9 cellular contexts compared by ENCODE assay signal in genomic region chr2:33322099-33322498, GRCh38.
A peak's percentile ranks its signal among the peaks of the same experiment; 100 is the strongest.
DNase-seq lines count a peak whose midpoint lies in the region; ATAC-seq and TF ChIP-seq lines count a peak whose summit lies in the region.
"Had no signal": no experiment of that assay in that cellular context is flagged by ENCODE, and none has a peak within 500 bp of the region (broad histone marks: within the 10 kb centered on the region; RNA-seq: fewer than 3 reads in every experiment).

No MANE protein-coding gene starts in this region.

- H2AFZ ChIP-seq in fibroblast of lung (ENCODE audit: low read length), result no peak overlapping the region

- H3K4me1 ChIP-seq in fibroblast of lung (ENCODE audit: control insufficient read depth, extremely low read depth, insufficient read depth, low read length), result peaks cover 14% of the 10 kb centered on the region
- H3K4me1 ChIP-seq: foreskin keratinocyte had no signal

- ATAC-seq in SK-N-SH treated with all-trans-retinoic acid at 6 μM for 48 hours, result peak; percentile 68
- no peak for ATAC-seq in HG03135 (IDR thresholded peaks at IDR 0.05; ENCODE audit: unreplicated experiment)
- no peak for ATAC-seq in HG02884 (IDR thresholded peaks at IDR 0.05; ENCODE audit: unreplicated experiment)

- H3K79me2 ChIP-seq in fibroblast of lung (ENCODE audit: control insufficient read depth, insufficient read depth, low read length), result no peaks in the 10 kb centered on the region

- H3K4me2 ChIP-seq in fibroblast of lung (ENCODE audit: extremely low read depth, insufficient read depth, low read length), result peak overlapping the region; percentile 4

- no peak overlapping the region for H3K4me3 ChIP-seq in fibroblast of lung (replicated peaks in 1 of 4; ENCODE audit: control extremely low read depth in 1 of 4, insufficient read depth in 1 of 4, low read depth in 3 of 4, low read length in 4 of 4)

- no peaks in the 10 kb centered on the region for H3K9me3 ChIP-seq in fibroblast of lung (ENCODE audit: control insufficient read depth, insufficient read depth, low read depth, low read length)

- no peaks in the 10 kb centered on the region for H3K27me3 ChIP-seq in fibroblast of lung (ENCODE audit: control insufficient read depth, insufficient read depth, low read length)
- H3K27me3 ChIP-seq: foreskin keratinocyte had no signal

- peak overlapping the region; percentile 37 for H3K27ac ChIP-seq in fibroblast of lung (ENCODE audit: insufficient read depth, low read length)
- H3K27ac ChIP-seq: foreskin keratinocyte had no signal

- DNase-seq in EL (peak; percentile 54), fibroblast of lung (ENCODE audit: low read depth in 2 of 2) (peak; percentile 73 to 93), pons (ENCODE audit: low spot score) (peak; percentile 11), middle frontal gyrus (ENCODE audit: extremely low spot score, low spot score) (no peak), UCSD-AML1 (lab: John Stamatoyannopoulos, UW; ENCODE audit: unreplicated experiment) (no peak)

- peaks cover 2% of the 10 kb centered on the region for H3K36me3 ChIP-seq in fibroblast of lung (ENCODE audit: control insufficient read depth, insufficient read depth, low read length)

- no peak for TF ChIP-seq CTCF in fibroblast of lung (conservative IDR thresholded peaks at IDR 0.05 in 1 of 2, IDR thresholded peaks at IDR 0.05 in 1 of 2; ENCODE audit: low read depth in 1 of 2, low read length in 2 of 2)

- H4K20me1 ChIP-seq in fibroblast of lung (ENCODE audit: control insufficient read depth, extremely low read depth, insufficient read depth, low read length), result no peaks in the 10 kb centered on the region

- H3K9ac ChIP-seq in fibroblast of lung (ENCODE audit: insufficient read depth, low read length), result no peak overlapping the region

TF ChIP-seq in SK-N-SH treated with all-trans-retinoic acid at 6 μM for 48 hours, 23 proteins besides CTCF, POLR2A, EP300 and RAD21:
- TF ChIP-seq ZNF8 (CRISPR knock-in tag; IDR thresholded peaks at IDR 0.05) (no peak), TOX (CRISPR knock-in tag; IDR thresholded peaks at IDR 0.05; ENCODE audit: borderline replicate concordance) (no peak), OSR1 (CRISPR knock-in tag; IDR thresholded peaks at IDR 0.05) (no peak), CSDC2 (CRISPR knock-in tag; IDR thresholded peaks at IDR 0.05) (no peak), RARB (CRISPR knock-in tag; IDR thresholded peaks at IDR 0.05) (no peak), BACH2 (CRISPR knock-in tag; IDR thresholded peaks at IDR 0.05; ENCODE audit: borderline replicate concordance) (no peak), TCF4 (CRISPR knock-in tag; IDR thresholded peaks at IDR 0.05; ENCODE audit: borderline replicate concordance) (no peak), ISL1 (CRISPR knock-in tag; IDR thresholded peaks at IDR 0.05) (no peak), GLIS3 (CRISPR knock-in tag; IDR thresholded peaks at IDR 0.05) (no peak), PPARA (CRISPR knock-in tag; IDR thresholded peaks at IDR 0.05; ENCODE audit: borderline replicate concordance) (no peak), SNAI2 (CRISPR knock-in tag; IDR thresholded peaks at IDR 0.05) (no peak), ZFP30 (CRISPR knock-in tag; IDR thresholded peaks at IDR 0.05) (no peak), ZFP3 (CRISPR knock-in tag; IDR thresholded peaks at IDR 0.05) (no peak)
- TF ChIP-seq, protein P1, sequence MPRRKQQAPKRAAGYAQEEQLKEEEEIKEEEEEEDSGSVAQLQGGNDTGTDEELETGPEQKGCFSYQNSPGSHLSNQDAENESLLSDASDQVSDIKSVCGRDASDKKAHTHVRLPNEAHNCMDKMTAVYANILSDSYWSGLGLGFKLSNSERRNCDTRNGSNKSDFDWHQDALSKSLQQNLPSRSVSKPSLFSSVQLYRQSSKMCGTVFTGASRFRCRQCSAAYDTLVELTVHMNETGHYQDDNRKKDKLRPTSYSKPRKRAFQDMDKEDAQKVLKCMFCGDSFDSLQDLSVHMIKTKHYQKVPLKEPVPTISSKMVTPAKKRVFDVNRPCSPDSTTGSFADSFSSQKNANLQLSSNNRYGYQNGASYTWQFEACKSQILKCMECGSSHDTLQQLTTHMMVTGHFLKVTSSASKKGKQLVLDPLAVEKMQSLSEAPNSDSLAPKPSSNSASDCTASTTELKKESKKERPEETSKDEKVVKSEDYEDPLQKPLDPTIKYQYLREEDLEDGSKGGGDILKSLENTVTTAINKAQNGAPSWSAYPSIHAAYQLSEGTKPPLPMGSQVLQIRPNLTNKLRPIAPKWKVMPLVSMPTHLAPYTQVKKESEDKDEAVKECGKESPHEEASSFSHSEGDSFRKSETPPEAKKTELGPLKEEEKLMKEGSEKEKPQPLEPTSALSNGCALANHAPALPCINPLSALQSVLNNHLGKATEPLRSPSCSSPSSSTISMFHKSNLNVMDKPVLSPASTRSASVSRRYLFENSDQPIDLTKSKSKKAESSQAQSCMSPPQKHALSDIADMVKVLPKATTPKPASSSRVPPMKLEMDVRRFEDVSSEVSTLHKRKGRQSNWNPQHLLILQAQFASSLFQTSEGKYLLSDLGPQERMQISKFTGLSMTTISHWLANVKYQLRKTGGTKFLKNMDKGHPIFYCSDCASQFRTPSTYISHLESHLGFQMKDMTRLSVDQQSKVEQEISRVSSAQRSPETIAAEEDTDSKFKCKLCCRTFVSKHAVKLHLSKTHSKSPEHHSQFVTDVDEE (CRISPR knock-in tag; IDR thresholded peaks at IDR 0.05), result no peak
- TF ChIP-seq, protein P2, sequence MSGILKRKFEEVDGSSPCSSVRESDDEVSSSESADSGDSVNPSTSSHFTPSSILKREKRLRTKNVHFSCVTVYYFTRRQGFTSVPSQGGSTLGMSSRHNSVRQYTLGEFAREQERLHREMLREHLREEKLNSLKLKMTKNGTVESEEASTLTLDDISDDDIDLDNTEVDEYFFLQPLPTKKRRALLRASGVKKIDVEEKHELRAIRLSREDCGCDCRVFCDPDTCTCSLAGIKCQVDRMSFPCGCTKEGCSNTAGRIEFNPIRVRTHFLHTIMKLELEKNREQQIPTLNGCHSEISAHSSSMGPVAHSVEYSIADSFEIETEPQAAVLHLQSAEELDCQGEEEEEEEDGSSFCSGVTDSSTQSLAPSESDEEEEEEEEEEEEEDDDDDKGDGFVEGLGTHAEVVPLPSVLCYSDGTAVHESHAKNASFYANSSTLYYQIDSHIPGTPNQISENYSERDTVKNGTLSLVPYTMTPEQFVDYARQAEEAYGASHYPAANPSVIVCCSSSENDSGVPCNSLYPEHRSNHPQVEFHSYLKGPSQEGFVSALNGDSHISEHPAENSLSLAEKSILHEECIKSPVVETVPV (CRISPR knock-in tag; IDR thresholded peaks at IDR 0.05), result no peak

Comparison
In these comparisons a context has a peak if more than half of its experiments do, and no peak if none do; other contexts are left out.
1. DNase-seq: peak in EL (single experiment), fibroblast of lung (2 of 2) and pons (single experiment); none in middle frontal gyrus (single experiment) and UCSD-AML1 (single experiment).